24 cellular contexts compared by ENCODE assay signal in genomic region chr11:23725752-23726151, GRCh38.
DNase-seq lines count a peak whose midpoint lies in the region; ATAC-seq and TF ChIP-seq lines count a peak whose summit lies in the region.
"Had no signal": no experiment of that assay in that cellular context is flagged by ENCODE, and none has a peak within 500 bp of the region (broad histone marks: within the 10 kb centered on the region; RNA-seq: fewer than 3 reads in every experiment).

No MANE protein-coding gene starts in this region.

- no peak overlapping the region for H4K8ac ChIP-seq in IMR-90 (ENCODE audit: low read depth in 2 of 2, low read length in 2 of 2)

- DNase-seq in A172 (ENCODE audit: low spot score), result peak; percentile 46
- no peak for DNase-seq in IMR-90
- peak; percentile 30 for DNase-seq in astrocyte of the spinal cord (ENCODE audit: low read depth, low spot score)
- DNase-seq in mesothelial cell of epicardium (ENCODE audit: low spot score in 2 of 2, unreplicated experiment in 2 of 2), result no peak
- no peak for DNase-seq in kidney glomerular epithelial cell (lab: John Stamatoyannopoulos, UW)
- DNase-seq in hepatocyte (ENCODE audit: low spot score), result no peak
- DNase-seq: 8988T; activated CD4-positive, alpha-beta T cell treated with anti-CD3 and anti-CD28 coated beads for 48 hours; naive thymus-derived CD4-positive, alpha-beta T cell; NCI-H146; NCI-H2171 treated with DMSO at 0.1 percent for 48 hours; NCI-H748 treated with DMSO at 0.1 percent for 48 hours; OCI-M1; posterior cingulate gyrus; SHP77 treated with DMSO at 0.1 percent for 48 hours; small intestine; stimulated activated CD4-positive, alpha-beta T cell treated with anti-CD3 and anti-CD28 coated beads, Interleukin-4, amount 100 ng/mL, for 1 hour; stomach had no signal

- peaks cover 3% of the 10 kb centered on the region for H3K9me3 Mint-ChIP-seq in mesothelial cell of epicardium

- peaks cover 4% of the 10 kb centered on the region; the same call in 1 of the 2 replicates for H3K9me1 ChIP-seq in IMR-90 (ENCODE audit: insufficient read depth, low read length)

- H2AFZ ChIP-seq in IMR-90 (replicated peaks; ENCODE audit: low read length, poor library complexity) (no peak overlapping the region), hepatocyte (no peak overlapping the region)

- H3K14ac ChIP-seq in IMR-90 (replicated peaks; ENCODE audit: low read depth, low read length), result no peak overlapping the region

- TF ChIP-seq POLR2A in IMR-90 (IDR thresholded peaks at IDR 0.05; ENCODE audit: low read depth, low read length), result no peak

- no peak overlapping the region for H2AK9ac ChIP-seq in IMR-90 (replicated peaks; ENCODE audit: low read depth, low read length, poor library complexity)

- no peaks in the 10 kb centered on the region for H3K79me2 ChIP-seq in hepatocyte

- no peak overlapping the region for H2BK120ac ChIP-seq in IMR-90 (ENCODE audit: low read depth, low read length)

- no peak overlapping the region for H3K9ac ChIP-seq in IMR-90 (ENCODE audit: low read depth, low read length)
- H3K9ac ChIP-seq: BLaER1 treated with 17β-estradiol and CSF1 and Interleukin-3, amounts not matched to agents 10 nM and 100 nM had no signal

- POLR2A ChIA-PET in IMR-90 (lab: Charles Lee; ENCODE audit: unreplicated experiment), result no interaction called here

- H3K9me3 ChIP-seq in IMR-90 (ENCODE audit: control insufficient read depth, insufficient read depth, low read length) (no peaks in the 10 kb centered on the region), hepatocyte (ENCODE audit: low read depth) (no peaks in the 10 kb centered on the region)
- H3K9me3 ChIP-seq: stomach had no signal

- BruUV-seq in IMR-90 (replicated peaks; lab: Mats Ljungman, UMichigan), result no TSS peak

- H3K79me1 ChIP-seq in IMR-90 (ENCODE audit: low read depth in 1 of 2, low read length in 2 of 2), result no peaks in the 10 kb centered on the region

- in situ Hi-C loops in IMR-90 (cut with MboI; ENCODE audit: low sequenced_read_pairs), result no loop called here
- in situ Hi-C loops in astrocyte of the spinal cord (cut with HindIII; ENCODE audit: low sequenced_read_pairs), result no loop called here

- H4K20me1 ChIP-seq in IMR-90 (ENCODE audit: insufficient read depth, low read length), result no peaks in the 10 kb centered on the region
- H4K20me1 ChIP-seq in hepatocyte (ENCODE audit: insufficient read depth, poor library complexity, severe bottlenecking), result no peaks in the 10 kb centered on the region
- H4K20me1 ChIP-seq: BLaER1 treated with 17β-estradiol and CSF1 and Interleukin-3, amounts not matched to agents 10 nM and 100 nM had no signal

- no peak overlapping the region for H3K4me3 ChIP-seq in IMR-90 (ENCODE audit: insufficient read depth, low read depth, low read length)
- H3K4me3 ChIP-seq in astrocyte of the spinal cord (ENCODE audit: low read depth, low read length), result no peak overlapping the region
- H3K4me3 ChIP-seq in hepatocyte, result no peak overlapping the region
- H3K4me3 ChIP-seq: BLaER1 treated with 17β-estradiol and CSF1 and Interleukin-3, amounts not matched to agents 10 nM and 100 nM; stomach had no signal

- no peak for TF ChIP-seq RAD21 in IMR-90 (IDR thresholded peaks at IDR 0.05; ENCODE audit: low read length)

- dilution Hi-C loops in IMR-90 (cut with HindIII; ENCODE audit: low sequenced_read_pairs, unreplicated experiment), result no loop called here

- H3K18ac ChIP-seq in IMR-90 (ENCODE audit: low read depth, low read length), result no peak overlapping the region; the same call in 1 of the 2 replicates

- no peak overlapping the region for H3K4me3 Mint-ChIP-seq in mesothelial cell of epicardium
- H3K4me3 Mint-ChIP-seq: activated T-helper 1 cell treated with anti-CD3 and anti-CD28 coated beads, Interleukin-12 subunit alpha, Interleukin-12 subunit beta, Interleukin-2, Interleukin-4 antibody, amounts not matched to agents 30 ng/mL and 10 ng/mL and 1 ng/mL, durations not matched to agents 14 hours and 24 hours and 36 hours; naive thymus-derived CD4-positive, alpha-beta T cell had no signal

- H3K4ac ChIP-seq in IMR-90 (ENCODE audit: low read depth, low read length), result no peak overlapping the region

- H3K27me3 Mint-ChIP-seq in mesothelial cell of epicardium (ENCODE audit: low read depth), result no peaks in the 10 kb centered on the region
- H3K27me3 Mint-ChIP-seq: naive thymus-derived CD4-positive, alpha-beta T cell had no signal

- no peaks in the 10 kb centered on the region for H3K27me3 ChIP-seq in IMR-90 (ENCODE audit: control insufficient read depth, insufficient read depth, low read length)
- H3K27me3 ChIP-seq in hepatocyte, result no peaks in the 10 kb centered on the region
- H3K27me3 ChIP-seq: BLaER1 treated with 17β-estradiol and CSF1 and Interleukin-3, amounts not matched to agents 10 nM and 100 nM; stomach had no signal

- H3K4me1 Mint-ChIP-seq in mesothelial cell of epicardium, result peaks cover 22% of the 10 kb centered on the region
- H3K4me1 Mint-ChIP-seq: naive thymus-derived CD4-positive, alpha-beta T cell had no signal

- WGBS in IMR-90 (ENCODE audit: extremely low coverage in 2 of 2, insufficient read length in 1 of 2), 2 experiments, result no CpG with 5 or more reads among the region's 5 CpGs
- WGBS in hepatocyte (ENCODE audit: low lambda C conversion rate, missing lambda C conversion rate), result 87% methylated on average over 5 of the region's 5 CpGs

- H3K4me1 ChIP-seq in IMR-90 (ENCODE audit: control insufficient read depth, insufficient read depth, low read length) (peaks cover 2% of the 10 kb centered on the region; the same call in 1 of the 2 replicates), hepatocyte (ENCODE audit: insufficient read depth) (no peaks in the 10 kb centered on the region)
- H3K4me1 ChIP-seq: BLaER1 treated with 17β-estradiol and CSF1 and Interleukin-3, amounts not matched to agents 10 nM and 100 nM; stomach had no signal

- peak overlapping the region; percentile 23; the same call in 1 of the 3 replicates for H2BK15ac ChIP-seq in IMR-90 (ENCODE audit: low read depth, low read length)

- no peaks in the 10 kb centered on the region for H3K9me2 ChIP-seq in hepatocyte (replicated peaks; ENCODE audit: insufficient read depth)

- H3K23ac ChIP-seq in IMR-90 (ENCODE audit: low read depth, low read length), result no peak overlapping the region

- TF ChIP-seq CTCF in IMR-90 (conservative IDR thresholded peaks at IDR 0.05; ENCODE audit: low read depth, low read length), result no peak
- no peak for TF ChIP-seq CTCF in astrocyte of the spinal cord (IDR thresholded peaks at IDR 0.05; ENCODE audit: low read depth, low read length)
- no peak for TF ChIP-seq CTCF in mesothelial cell of epicardium (IDR thresholded peaks at IDR 0.05; ENCODE audit: unreplicated experiment)
- no peak for TF ChIP-seq CTCF in hepatocyte (IDR thresholded peaks at IDR 0.05; ENCODE audit: poor library complexity)

- H3K4me2 ChIP-seq in IMR-90 (ENCODE audit: low read depth, low read length) (no peak overlapping the region), hepatocyte (no peak overlapping the region)
- H3K4me2 ChIP-seq: BLaER1 treated with 17β-estradiol and CSF1 and Interleukin-3, amounts not matched to agents 10 nM and 100 nM had no signal

- H3K36me3 Mint-ChIP-seq in mesothelial cell of epicardium, result no peaks in the 10 kb centered on the region
- H3K36me3 Mint-ChIP-seq: activated naive CD4-positive, alpha-beta T cell treated with anti-CD3 and anti-CD28 coated beads, Interleukin-2, amount 50 U/mL, for 72 hours; naive thymus-derived CD4-positive, alpha-beta T cell had no signal

- no peak overlapping the region for H4K91ac ChIP-seq in IMR-90 (ENCODE audit: insufficient read depth, low read depth, low read length)

- H2BK5ac ChIP-seq in IMR-90 (ENCODE audit: low read depth, low read length, poor library complexity, severe bottlenecking), result peak overlapping the region; percentile 7

- no peak overlapping the region for H2BK20ac ChIP-seq in IMR-90 (ENCODE audit: low read depth, low read length)

- H2AK5ac ChIP-seq in IMR-90 (ENCODE audit: low read depth, low read length), result no peak overlapping the region

- no peak overlapping the region for H4K5ac ChIP-seq in IMR-90 (ENCODE audit: low read depth, low read length)

- H3K56ac ChIP-seq in IMR-90 (ENCODE audit: extremely low read depth, insufficient read depth, low read length), result no peak overlapping the region

- H3K27ac ChIP-seq in IMR-90 (ENCODE audit: insufficient read depth, low read length), result no peak overlapping the region
- no peak overlapping the region for H3K27ac ChIP-seq in hepatocyte
- H3K27ac ChIP-seq: BLaER1 treated with 17β-estradiol and CSF1 and Interleukin-3, amounts not matched to agents 10 nM and 100 nM; HL-60; stomach had no signal

- ATAC-seq in IMR-90 (ENCODE audit: low read depth) (no peak), HG03159 (IDR thresholded peaks at IDR 0.05; ENCODE audit: unreplicated experiment) (no peak)
- ATAC-seq in activated CD4-positive, CD25-positive, alpha-beta regulatory T cell treated with anti-CD3 and anti-CD28 coated beads, Interleukin-2, amount 50 U/mL, for 24 hours, result no peak
- ATAC-seq: activated naive CD4-positive, alpha-beta T cell treated with anti-CD3 and anti-CD28 coated beads, Interleukin-2, amount 50 U/mL, for 72 hours; naive thymus-derived CD4-positive, alpha-beta T cell had no signal

- intact Hi-C loops in IMR-90 (cut with micrococcal nuclease), result no loop called here

- H3K27ac Mint-ChIP-seq in mesothelial cell of epicardium, result peak overlapping the region; percentile 82
- H3K27ac Mint-ChIP-seq: activated naive CD4-positive, alpha-beta T cell treated with anti-CD3 and anti-CD28 coated beads, Interleukin-2, amount 50 U/mL, for 72 hours; activated T-helper 1 cell treated with anti-CD3 and anti-CD28 coated beads, Interleukin-12 subunit alpha, Interleukin-12 subunit beta, Interleukin-2, Interleukin-4 antibody, amounts not matched to agents 30 ng/mL and 10 ng/mL and 1 ng/mL, durations not matched to agents 14 hours and 24 hours and 36 hours; naive thymus-derived CD4-positive, alpha-beta T cell had no signal

- CTCF ChIA-PET in IMR-90 (lab: Yijun Ruan, JAX), result no interaction called here

- H3K36me3 ChIP-seq in IMR-90 (ENCODE audit: control insufficient read depth, insufficient read depth, low read length), result no peaks in the 10 kb centered on the region
- H3K36me3 ChIP-seq in hepatocyte (replicated peaks; ENCODE audit: insufficient read depth, low read depth), result no peaks in the 10 kb centered on the region
- H3K36me3 ChIP-seq: BLaER1 treated with 17β-estradiol and CSF1 and Interleukin-3, amounts not matched to agents 10 nM and 100 nM; stomach had no signal

TF ChIP-seq in IMR-90, 13 proteins besides CTCF, POLR2A, EP300 and RAD21 (continues in another document):
- TF ChIP-seq MXI1 (IDR thresholded peaks at IDR 0.05; ENCODE audit: borderline replicate concordance, low read depth, low read length) (no peak), SMC3 (IDR thresholded peaks at IDR 0.05; ENCODE audit: low read depth, low read length) (no peak), RCOR1 (IDR thresholded peaks at IDR 0.05; ENCODE audit: insufficient replicate concordance, low read length) (no peak), BHLHE40 (IDR thresholded peaks at IDR 0.05; ENCODE audit: low read depth, low read length) (no peak), MAZ (IDR thresholded peaks at IDR 0.05; ENCODE audit: borderline replicate concordance, low read depth, low read length) (no peak), MAFK (IDR thresholded peaks at IDR 0.05; ENCODE audit: low read depth, low read length) (no peak)

Comparison
In these comparisons a context has a peak if more than half of its experiments do, and no peak if none do; other contexts are left out.
1. DNase-seq: peak in A172 (single experiment) and astrocyte of the spinal cord (single experiment); none in IMR-90 (single experiment), mesothelial cell of epicardium (0 of 2), kidney glomerular epithelial cell (single experiment) and hepatocyte (single experiment).